In genomic region chr2:152175368-152176112, GRCh38 we compare ENCODE assay signal across 1 cellular context.
TF ChIP-seq lines count a peak whose summit lies in the region.

Gene STAM2 (minus strand): TSS chr2:152175763. CDS start chr2:152175642, 121 bp downstream.

TF ChIP-seq in HepG2, 621 proteins besides CTCF, POLR2A, EP300 and RAD21 (continued from another document and continues in another):
- TF ChIP-seq ZNF841 (CRISPR knock-in tag; IDR thresholded peaks at IDR 0.05; ENCODE audit: borderline replicate concordance) (no peak), MTF2 (CRISPR knock-in tag; IDR thresholded peaks at IDR 0.05; ENCODE audit: borderline replicate concordance) (peak; percentile 87), ZNF530 (CRISPR knock-in tag; IDR thresholded peaks at IDR 0.05; ENCODE audit: low read depth) (no peak), ZNF251 (CRISPR knock-in tag; IDR thresholded peaks at IDR 0.05) (no peak), ARID4A (CRISPR knock-in tag; IDR thresholded peaks at IDR 0.05; ENCODE audit: borderline replicate concordance) (peak; percentile 99), NR2F1 (CRISPR knock-in tag; IDR thresholded peaks at IDR 0.05) (peak; percentile 19 to 45; a peak in 2 of 4 replicates), SOX5 (CRISPR knock-in tag; IDR thresholded peaks at IDR 0.05; ENCODE audit: borderline replicate concordance) (peak; percentile 48; the same call in 1 of the 2 replicates), ZNF563 (CRISPR knock-in tag; IDR thresholded peaks at IDR 0.05) (0 out of 2 replicates have a peak, but pooled peaks have one; percentile 47), CREB1 (IDR thresholded peaks at IDR 0.05) (peak; percentile 32; the same call in 1 of the 2 replicates), CREB1 (CRISPR knock-in tag; IDR thresholded peaks at IDR 0.05) (peak; percentile 88), ZNF598 (CRISPR knock-in tag; IDR thresholded peaks at IDR 0.05; ENCODE audit: borderline replicate concordance) (peak; percentile 83; the same call in 1 of the 2 replicates), DR1 (CRISPR knock-in tag; IDR thresholded peaks at IDR 0.05) (peak; percentile 85; the same call in 1 of the 2 replicates), ZMYM3 (CRISPR knock-in tag; IDR thresholded peaks at IDR 0.05) (0 out of 2 replicates have a peak, but pooled peaks have one; percentile 17), KLF12 (CRISPR knock-in tag; IDR thresholded peaks at IDR 0.05; ENCODE audit: borderline replicate concordance) (peak; percentile 94), ZNF225 (CRISPR knock-in tag; IDR thresholded peaks at IDR 0.05) (no peak; the same call in none of the 2 replicates), HDAC2 (CRISPR knock-in tag; IDR thresholded peaks at IDR 0.05) (peak; percentile 95), ZNF460 (CRISPR knock-in tag; IDR thresholded peaks at IDR 0.05; ENCODE audit: borderline replicate concordance) (peak; percentile 44; the same call in 1 of the 2 replicates), DNMT1 (CRISPR knock-in tag; IDR thresholded peaks at IDR 0.05) (peak; percentile 89), ZNF383 (CRISPR knock-in tag; IDR thresholded peaks at IDR 0.05; ENCODE audit: borderline replicate concordance) (no peak), CENPX (CRISPR knock-in tag; IDR thresholded peaks at IDR 0.05) (no peak), CHD2 (IDR thresholded peaks at IDR 0.05; ENCODE audit: low read depth, low read length) (no peak), ZFP91 (CRISPR knock-in tag; IDR thresholded peaks at IDR 0.05; ENCODE audit: borderline replicate concordance) (peak; percentile 97), CEBPB (IDR thresholded peaks at IDR 0.05; ENCODE audit: borderline replicate concordance, low read depth, low read length) (no peak), TRIM24 (CRISPR knock-in tag; IDR thresholded peaks at IDR 0.05) (no peak), FOXP1 (IDR thresholded peaks at IDR 0.05) (no peak), FOXP1 (CRISPR knock-in tag; IDR thresholded peaks at IDR 0.05) (peak; percentile 9; the same call in 1 of the 2 replicates), ZNF710 (CRISPR knock-in tag; IDR thresholded peaks at IDR 0.05; ENCODE audit: borderline replicate concordance) (peak; percentile 73; the same call in 1 of the 2 replicates), FOXK2 (IDR thresholded peaks at IDR 0.05) (peak; percentile 43; the same call in 1 of the 2 replicates), MAFG (CRISPR knock-in tag; IDR thresholded peaks at IDR 0.05) (no peak), EZH2 (conservative IDR thresholded peaks at IDR 0.05; ENCODE audit: low read depth, low read length) (no peak), GFI1 (CRISPR knock-in tag; IDR thresholded peaks at IDR 0.05; ENCODE audit: borderline replicate concordance) (peak; percentile 83; the same call in 1 of the 2 replicates), ELF4 (CRISPR knock-in tag; IDR thresholded peaks at IDR 0.05; ENCODE audit: borderline replicate concordance) (peak; percentile 99), MEIS2 (CRISPR knock-in tag; IDR thresholded peaks at IDR 0.05) (peak; percentile 63), FOXA3 (CRISPR knock-in tag; IDR thresholded peaks at IDR 0.05) (no peak; the same call in 1 of the 2 replicates), LBX2 (CRISPR knock-in tag; IDR thresholded peaks at IDR 0.05; ENCODE audit: borderline replicate concordance) (peak; percentile 26; the same call in 1 of the 2 replicates), E2F2 (CRISPR knock-in tag; IDR thresholded peaks at IDR 0.05; ENCODE audit: borderline replicate concordance) (peak; percentile 73), ATF5 (CRISPR knock-in tag; IDR thresholded peaks at IDR 0.05; ENCODE audit: low read depth) (no peak), ZNF326 (CRISPR knock-in tag; IDR thresholded peaks at IDR 0.05; ENCODE audit: borderline replicate concordance) (no peak), SMAD9 (CRISPR knock-in tag; IDR thresholded peaks at IDR 0.05) (peak; percentile 83; the same call in 1 of the 2 replicates), ZNF776 (CRISPR knock-in tag; IDR thresholded peaks at IDR 0.05) (peak; percentile 92), STAT5B (CRISPR knock-in tag; IDR thresholded peaks at IDR 0.05) (peak; percentile 77), YEATS2 (CRISPR knock-in tag; IDR thresholded peaks at IDR 0.05; ENCODE audit: borderline replicate concordance) (peak; percentile 98), GATA4 (IDR thresholded peaks at IDR 0.05; ENCODE audit: borderline replicate concordance, low read depth) (peak; percentile 57; the same call in 1 of the 2 replicates), ZSCAN21 (CRISPR knock-in tag; IDR thresholded peaks at IDR 0.05; ENCODE audit: borderline replicate concordance) (peak; percentile 94), ZFP36 (IDR thresholded peaks at IDR 0.05; ENCODE audit: borderline replicate concordance, low read depth, low read length, partially characterized antibody) (no peak), ELF3 (CRISPR knock-in tag; IDR thresholded peaks at IDR 0.05) (peak; percentile 96), TGIF2 (CRISPR knock-in tag; IDR thresholded peaks at IDR 0.05) (peak; percentile 76), KDM3A (CRISPR knock-in tag; IDR thresholded peaks at IDR 0.05; ENCODE audit: low read depth) (peak; percentile 98)
- TF ChIP-seq, protein P1, sequence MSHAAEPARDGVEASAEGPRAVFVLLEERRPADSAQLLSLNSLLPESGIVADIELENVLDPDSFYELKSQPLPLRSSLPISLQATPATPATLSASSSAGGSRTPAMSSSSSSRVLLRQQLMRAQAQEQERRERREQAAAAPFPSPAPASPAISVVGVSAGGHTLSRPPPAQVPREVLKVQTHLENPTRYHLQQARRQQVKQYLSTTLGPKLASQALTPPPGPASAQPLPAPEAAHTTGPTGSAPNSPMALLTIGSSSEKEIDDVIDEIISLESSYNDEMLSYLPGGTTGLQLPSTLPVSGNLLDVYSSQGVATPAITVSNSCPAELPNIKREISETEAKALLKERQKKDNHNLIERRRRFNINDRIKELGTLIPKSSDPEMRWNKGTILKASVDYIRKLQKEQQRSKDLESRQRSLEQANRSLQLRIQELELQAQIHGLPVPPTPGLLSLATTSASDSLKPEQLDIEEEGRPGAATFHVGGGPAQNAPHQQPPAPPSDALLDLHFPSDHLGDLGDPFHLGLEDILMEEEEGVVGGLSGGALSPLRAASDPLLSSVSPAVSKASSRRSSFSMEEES (CRISPR knock-in tag; IDR thresholded peaks at IDR 0.05) = peak; percentile 26; the same call in 1 of the 2 replicates
- TF ChIP-seq, protein P2, sequence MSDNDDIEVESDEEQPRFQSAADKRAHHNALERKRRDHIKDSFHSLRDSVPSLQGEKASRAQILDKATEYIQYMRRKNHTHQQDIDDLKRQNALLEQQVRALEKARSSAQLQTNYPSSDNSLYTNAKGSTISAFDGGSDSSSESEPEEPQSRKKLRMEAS (IDR thresholded peaks at IDR 0.05) = peak; percentile 77
- TF ChIP-seq, protein P3, sequence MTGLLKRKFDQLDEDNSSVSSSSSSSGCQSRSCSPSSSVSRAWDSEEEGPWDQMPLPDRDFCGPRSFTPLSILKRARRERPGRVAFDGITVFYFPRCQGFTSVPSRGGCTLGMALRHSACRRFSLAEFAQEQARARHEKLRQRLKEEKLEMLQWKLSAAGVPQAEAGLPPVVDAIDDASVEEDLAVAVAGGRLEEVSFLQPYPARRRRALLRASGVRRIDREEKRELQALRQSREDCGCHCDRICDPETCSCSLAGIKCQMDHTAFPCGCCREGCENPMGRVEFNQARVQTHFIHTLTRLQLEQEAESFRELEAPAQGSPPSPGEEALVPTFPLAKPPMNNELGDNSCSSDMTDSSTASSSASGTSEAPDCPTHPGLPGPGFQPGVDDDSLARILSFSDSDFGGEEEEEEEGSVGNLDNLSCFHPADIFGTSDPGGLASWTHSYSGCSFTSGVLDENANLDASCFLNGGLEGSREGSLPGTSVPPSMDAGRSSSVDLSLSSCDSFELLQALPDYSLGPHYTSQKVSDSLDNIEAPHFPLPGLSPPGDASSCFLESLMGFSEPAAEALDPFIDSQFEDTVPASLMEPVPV (CRISPR knock-in tag; IDR thresholded peaks at IDR 0.05) = peak; percentile 95; the same call in 1 of the 2 replicates
- TF ChIP-seq, protein P4, sequence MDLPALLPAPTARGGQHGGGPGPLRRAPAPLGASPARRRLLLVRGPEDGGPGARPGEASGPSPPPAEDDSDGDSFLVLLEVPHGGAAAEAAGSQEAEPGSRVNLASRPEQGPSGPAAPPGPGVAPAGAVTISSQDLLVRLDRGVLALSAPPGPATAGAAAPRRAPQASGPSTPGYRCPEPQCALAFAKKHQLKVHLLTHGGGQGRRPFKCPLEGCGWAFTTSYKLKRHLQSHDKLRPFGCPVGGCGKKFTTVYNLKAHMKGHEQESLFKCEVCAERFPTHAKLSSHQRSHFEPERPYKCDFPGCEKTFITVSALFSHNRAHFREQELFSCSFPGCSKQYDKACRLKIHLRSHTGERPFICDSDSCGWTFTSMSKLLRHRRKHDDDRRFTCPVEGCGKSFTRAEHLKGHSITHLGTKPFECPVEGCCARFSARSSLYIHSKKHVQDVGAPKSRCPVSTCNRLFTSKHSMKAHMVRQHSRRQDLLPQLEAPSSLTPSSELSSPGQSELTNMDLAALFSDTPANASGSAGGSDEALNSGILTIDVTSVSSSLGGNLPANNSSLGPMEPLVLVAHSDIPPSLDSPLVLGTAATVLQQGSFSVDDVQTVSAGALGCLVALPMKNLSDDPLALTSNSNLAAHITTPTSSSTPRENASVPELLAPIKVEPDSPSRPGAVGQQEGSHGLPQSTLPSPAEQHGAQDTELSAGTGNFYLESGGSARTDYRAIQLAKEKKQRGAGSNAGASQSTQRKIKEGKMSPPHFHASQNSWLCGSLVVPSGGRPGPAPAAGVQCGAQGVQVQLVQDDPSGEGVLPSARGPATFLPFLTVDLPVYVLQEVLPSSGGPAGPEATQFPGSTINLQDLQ (CRISPR knock-in tag; IDR thresholded peaks at IDR 0.05) = no peak
